ENCODE assay signal across 1 cellular context in the genomic region with DNA sequence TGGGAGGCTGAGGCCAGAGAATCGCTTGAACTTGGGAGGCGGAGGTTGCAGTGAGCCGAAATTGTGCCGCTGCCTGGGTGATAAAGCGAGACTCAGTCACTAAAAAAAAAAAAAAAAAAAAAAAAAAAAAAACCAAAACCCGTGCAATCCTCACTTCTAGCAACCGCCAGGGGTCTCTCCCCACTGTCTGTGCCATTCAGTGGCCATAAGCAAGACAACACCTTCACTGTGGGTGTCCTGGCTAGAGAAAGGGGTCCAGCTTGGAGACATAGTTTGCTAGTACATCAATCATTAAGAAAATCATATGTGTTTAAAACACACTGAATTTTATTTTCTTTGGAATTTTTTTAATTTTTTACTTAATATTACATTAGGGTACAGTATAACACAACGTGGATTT.
TF ChIP-seq lines count a peak whose summit lies in the region.

No MANE protein-coding gene starts in this region.

TF ChIP-seq in HepG2, 621 proteins besides CTCF, POLR2A, EP300 and RAD21 (continued from another document):
- TF ChIP-seq RBM22 (optimal IDR thresholded peaks at IDR 0.05; ENCODE audit: low read length) (no peak), GABPB1 (CRISPR knock-in tag; IDR thresholded peaks at IDR 0.05) (no peak), ATM (IDR thresholded peaks at IDR 0.05; ENCODE audit: borderline replicate concordance) (no peak), ZC3H13 (CRISPR knock-in tag; IDR thresholded peaks at IDR 0.05) (no peak), ZBTB8A (CRISPR knock-in tag; IDR thresholded peaks at IDR 0.05; ENCODE audit: borderline replicate concordance, low read depth) (no peak), NCOA2 (CRISPR knock-in tag; IDR thresholded peaks at IDR 0.05) (no peak), HOXA5 (CRISPR knock-in tag; IDR thresholded peaks at IDR 0.05) (no peak)
- TF ChIP-seq, protein P1, sequence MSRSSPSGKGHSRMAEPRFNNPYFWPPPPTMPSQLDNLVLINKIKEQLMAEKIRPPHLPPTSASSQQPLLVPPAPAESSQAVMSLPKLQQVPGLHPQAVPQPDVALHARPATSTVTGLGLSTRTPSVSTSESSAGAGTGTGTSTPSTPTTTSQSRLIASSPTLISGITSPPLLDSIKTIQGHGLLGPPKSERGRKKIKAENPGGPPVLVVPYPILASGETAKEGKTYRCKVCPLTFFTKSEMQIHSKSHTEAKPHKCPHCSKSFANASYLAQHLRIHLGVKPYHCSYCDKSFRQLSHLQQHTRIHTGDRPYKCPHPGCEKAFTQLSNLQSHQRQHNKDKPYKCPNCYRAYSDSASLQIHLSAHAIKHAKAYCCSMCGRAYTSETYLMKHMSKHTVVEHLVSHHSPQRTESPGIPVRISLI (CRISPR knock-in tag; IDR thresholded peaks at IDR 0.05; ENCODE audit: borderline replicate concordance), result peak; percentile 65; the same call in 1 of the 2 replicates
